9 cellular contexts compared by ENCODE assay signal in the genomic region with DNA sequence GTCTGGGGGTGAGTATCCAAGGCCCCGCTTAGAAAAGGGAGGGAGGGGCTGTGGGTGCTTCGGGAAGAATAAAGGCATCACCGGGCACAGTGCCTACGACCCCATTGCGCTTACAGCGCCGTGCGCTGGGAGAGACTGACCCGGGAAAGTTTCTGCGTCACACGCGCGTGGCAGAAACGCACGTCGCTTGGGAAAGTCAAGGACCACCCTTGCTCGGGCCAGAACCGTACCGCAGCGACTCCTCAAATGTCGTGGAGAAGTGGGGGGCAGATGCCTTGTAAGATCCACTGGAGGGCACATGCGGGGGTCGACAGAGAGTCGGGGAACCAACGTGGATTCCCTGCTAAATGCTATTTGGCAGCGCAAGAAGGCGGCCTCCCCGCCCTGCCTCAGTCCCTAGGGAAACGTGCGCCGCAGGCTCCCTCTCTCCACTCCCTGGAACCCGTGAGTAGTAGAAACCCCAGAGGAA. TPM values are rescaled to one million over a fixed set of nuclear protein-coding genes. Genes with fewer than 3 reads are reported as not detected.
A peak's percentile ranks its signal among the peaks of the same experiment; 100 is the strongest.
DNase-seq lines count a peak whose midpoint lies in the region; ATAC-seq and TF ChIP-seq lines count a peak whose summit lies in the region.
"Had no signal": no experiment of that assay in that cellular context is flagged by ENCODE, and none has a peak within 500 bp of the region (broad histone marks: within the 10 kb centered on the region; RNA-seq: fewer than 3 reads in every experiment).

No MANE protein-coding gene starts in this region.

- H4K5ac ChIP-seq in mesendoderm (ENCODE audit: low read length) = no peak overlapping the region

- H3K4me1 Mint-ChIP-seq in activated naive CD8-positive, alpha-beta T cell treated with anti-CD3 and anti-CD28 coated beads for 36 hours = peaks cover 9% of the 10 kb centered on the region

- H3K79me1 ChIP-seq in mesendoderm (ENCODE audit: low read length) = no peaks in the 10 kb centered on the region

- no peak overlapping the region for H2BK5ac ChIP-seq in mesendoderm (ENCODE audit: low read length)

- no peaks in the 10 kb centered on the region for H3K9me3 ChIP-seq in MG63
- no peaks in the 10 kb centered on the region for H3K9me3 ChIP-seq in tibial artery

- no peak overlapping the region for H3K27ac Mint-ChIP-seq in activated naive CD8-positive, alpha-beta T cell treated with anti-CD3 and anti-CD28 coated beads for 36 hours

- H3K4me3 ChIP-seq in MG63 (peak overlapping the region; percentile 47), mesendoderm (ENCODE audit: low read length) (peak overlapping the region; percentile 59), tibial artery (peak overlapping the region; percentile 79)

- no peak overlapping the region for H2BK120ac ChIP-seq in mesendoderm (ENCODE audit: low read depth, low read length)

- no peaks in the 10 kb centered on the region for H3K36me3 Mint-ChIP-seq in activated naive CD8-positive, alpha-beta T cell treated with anti-CD3 and anti-CD28 coated beads for 36 hours

- intact Hi-C loops in tibial artery (cut with DNase I; ENCODE audit: low total_unique reads) = loop anchor here (5.0 kb wide), 1 partner anchor 153 kb away; no protein-coding TSS in a partner anchor

- H3K4ac ChIP-seq in mesendoderm (ENCODE audit: low read depth, low read length) = no peak overlapping the region

- no peak for TF ChIP-seq CTCF in tibial artery (IDR thresholded peaks at IDR 0.05)

- H3K36me3 ChIP-seq in MG63 (no peaks in the 10 kb centered on the region), mesendoderm (ENCODE audit: control insufficient read depth, insufficient read depth, low read length) (no peaks in the 10 kb centered on the region), tibial artery (peaks cover 0 to 6% (median 0%) of the 10 kb centered on the region in 3 donors)

- H3K56ac ChIP-seq in mesendoderm (ENCODE audit: low read length) = peak overlapping the region; percentile 71

- whole genome bisulfite sequencing in mesendoderm (ENCODE audit: extremely low coverage, insufficient coverage, low lambda C conversion rate) = no CpG with 5 or more reads among the region's 32 CpGs

- no peak overlapping the region for H2BK15ac ChIP-seq in mesendoderm (replicated peaks; ENCODE audit: low read depth)

- no peaks in the 10 kb centered on the region for H3K9me3 Mint-ChIP-seq in activated naive CD8-positive, alpha-beta T cell treated with anti-CD3 and anti-CD28 coated beads for 36 hours

- H3K9ac ChIP-seq in mesendoderm (ENCODE audit: low read length) = peak overlapping the region; percentile 69

- no peak for DNase-seq in MG63
- no peak for DNase-seq in epithelial cell of prostate (ENCODE audit: low read depth, low spot score)
- no peak for DNase-seq in mesendoderm
- peak; percentile 40 to 92 for DNase-seq in tibial artery
- no peak for DNase-seq in activated CD4-positive, CD25-positive, alpha-beta regulatory T cell (lab: John Stamatoyannopoulos, UW)
- no peak for DNase-seq in NCI-H1436 (lab: John Stamatoyannopoulos, UW)
- DNase-seq in activated naive CD8-positive, alpha-beta T cell treated with anti-CD3 and anti-CD28 coated beads for 36 hours = no peak
- DNase-seq: stimulated activated naive CD4-positive, alpha-beta T cell treated with Interleukin-2 at 50 U/mL for 16 hours had no signal

- H3K23ac ChIP-seq in mesendoderm (ENCODE audit: low read length) = no peak overlapping the region

- no peak overlapping the region for H3K4me3 Mint-ChIP-seq in activated naive CD8-positive, alpha-beta T cell treated with anti-CD3 and anti-CD28 coated beads for 36 hours

- no peak overlapping the region for H3K18ac ChIP-seq in mesendoderm (ENCODE audit: low read length)

- no peaks in the 10 kb centered on the region for H3K79me2 ChIP-seq in mesendoderm (ENCODE audit: control insufficient read depth, insufficient read depth, low read length)

- H2AK5ac ChIP-seq in mesendoderm (ENCODE audit: low read length) = no peak overlapping the region

- peaks cover 58% of the 10 kb centered on the region for H3K27me3 Mint-ChIP-seq in activated naive CD8-positive, alpha-beta T cell treated with anti-CD3 and anti-CD28 coated beads for 36 hours

- peaks cover 16% of the 10 kb centered on the region for H3K27me3 ChIP-seq in MG63
- H3K27me3 ChIP-seq in mesendoderm (ENCODE audit: insufficient read depth, low read length, poor library complexity) = peaks cover 13% of the 10 kb centered on the region
- no peaks in the 10 kb centered on the region for H3K27me3 ChIP-seq in tibial artery

- ATAC-seq in GM18520 (IDR thresholded peaks at IDR 0.05; ENCODE audit: unreplicated experiment) = no peak

- no peak overlapping the region for H4K8ac ChIP-seq in mesendoderm (ENCODE audit: low read depth, low read length)

- H3K4me2 ChIP-seq in mesendoderm (ENCODE audit: low read length) = peak overlapping the region; percentile 71

- H3K4me1 ChIP-seq in mesendoderm (ENCODE audit: control insufficient read depth, low read depth, low read length) (no peaks in the 10 kb centered on the region), tibial artery (peaks cover 0 to 25% (median under 1%) of the 10 kb centered on the region in 4 donors)

- H3K27ac ChIP-seq in epithelial cell of prostate = peak overlapping the region; percentile 57
- H3K27ac ChIP-seq in mesendoderm (ENCODE audit: low read depth, low read length) = no peak overlapping the region
- H3K27ac ChIP-seq in tibial artery = peak overlapping the region; percentile 94 to 98

RNA-seq across cellular contexts. Expression of gene ADAMTS9, which starts 2.4 kb away (rescaled TPM):
- total RNA-seq in MG63 (2014; rRNA removed; shearing (Covaris generic); ENCODE audit: low replicate concordance) = not detected in 2 replicates
- 0.84 TPM for polyA plus RNA-seq in mesendoderm (2013, experiment 1 of 2)
- 0.67 TPM for polyA plus RNA-seq in mesendoderm (2013, experiment 2 of 2)
- not detected for total RNA-seq in activated naive CD8-positive, alpha-beta T cell treated with anti-CD3 and anti-CD28 coated beads for 36 hours

Comparison
In these comparisons a context has a peak if more than half of its experiments do, and no peak if none do; other contexts are left out.
1. DNase-seq: peak in tibial artery (2 of 2); none in MG63 (single experiment), epithelial cell of prostate (single experiment), mesendoderm (single experiment), activated CD4-positive, CD25-positive, alpha-beta regulatory T cell (0 of 4), NCI-H1436 (single experiment) and activated naive CD8-positive, alpha-beta T cell treated with anti-CD3 and anti-CD28 coated beads for 36 hours (single experiment).
2. Peak in every context shown above with its lines, with median percentiles within 50 percentile points of each other: H3K4me3 ChIP-seq.